Comparison of ENCODE assay signal across 27 cellular contexts in genomic region chr13:91054902-91055301, GRCh38.
DNase-seq lines count a peak whose midpoint lies in the region; ATAC-seq, FAIRE-seq and TF ChIP-seq lines count a peak whose summit lies in the region.
"Had no signal": no experiment of that assay in that cellular context is flagged by ENCODE, and none has a peak within 500 bp of the region (broad histone marks: within the 10 kb centered on the region; RNA-seq: fewer than 3 reads in every experiment).

No MANE protein-coding gene starts in this region.

- no peaks in the 10 kb centered on the region for H3K4me1 ChIP-seq in K562 (replicated peaks in 1 of 2; ENCODE audit: control insufficient read depth in 2 of 2, insufficient read depth in 2 of 2, low read length in 2 of 2)
- H3K4me1 ChIP-seq: A549, BE2C, BLaER1, Caco-2 had no signal

- POLR2A ChIA-PET in K562 (lab: Yijun Ruan, JAX): no interaction called here

- H3K9me3 ChIP-seq in K562 (replicated peaks; ENCODE audit: control insufficient read depth, insufficient read depth, low read depth, low read length): peaks cover 5% of the 10 kb centered on the region; the same call in 1 of the 2 replicates
- H3K9me3 ChIP-seq: A549, BE2C, BLaER1, Caco-2 had no signal

- intact Hi-C loops in K562 (cut with micrococcal nuclease): no loop called here

- H2AFZ ChIP-seq in K562 (ENCODE audit: low read depth, low read length): no peak overlapping the region

- no peak overlapping the region for H3K4me3 ChIP-seq in K562
- H3K4me3 ChIP-seq: A549; BLaER1; BLaER1 treated with 17β-estradiol and CSF1 and Interleukin-3, amounts not matched to agents 10 nM and 100 nM had no signal

- no peaks in the 10 kb centered on the region for H3K9me1 ChIP-seq in K562 (ENCODE audit: control insufficient read depth, insufficient read depth, low read length)

- DNase-seq in K562 (ENCODE audit: extremely low read depth in 1 of 4, low spot score in 3 of 4) (no peak), H4 (ENCODE audit: low spot score) (no peak)
- DNase-seq: 8988T; ACHN; AML-193; BE2C; C1 segment of cervical spinal cord; Caco-2; Calu3; CD4-positive, alpha-beta memory T cell; CD4-positive, alpha-beta T cell; CD4-positive, CD25-positive, alpha-beta regulatory T cell; CD8-positive, alpha-beta memory T cell; CD8-positive, alpha-beta T cell; COR-L47; DMS 273 treated with DMSO at 0.1 percent for 48 hours; DMS153; DMS53; DMS79; DMS79 treated with DMSO at 0.1 percent for 48 hours; DND-41; EL had no signal

- no peaks in the 10 kb centered on the region for H3K27me3 ChIP-seq in K562 (ENCODE audit: control insufficient read depth in 2 of 2, insufficient read depth in 2 of 2, low read length in 2 of 2)
- H3K27me3 ChIP-seq: BE2C; BLaER1; BLaER1 treated with 17β-estradiol and CSF1 and Interleukin-3, amounts not matched to agents 10 nM and 100 nM had no signal

- FAIRE-seq in K562 (lab: Jason Lieb, UNC): no peak
- FAIRE-seq: A549 had no signal

- WGBS in K562 (ENCODE audit: insufficient coverage, low coverage, missing lambda C conversion rate): 0% methylated on average over 1 of the region's 1 CpG

- no peaks in the 10 kb centered on the region for H4K20me1 ChIP-seq in K562 (replicated peaks; ENCODE audit: control insufficient read depth, insufficient read depth, low read length)
- H4K20me1 ChIP-seq: BLaER1; BLaER1 treated with 17β-estradiol and CSF1 and Interleukin-3, amounts not matched to agents 10 nM and 100 nM had no signal

- no peak for TF ChIP-seq POLR2A in K562 (conservative IDR thresholded peaks at IDR 0.05)

- no TSS peak for BruUV-seq in K562 (replicated peaks; lab: Mats Ljungman, UMichigan)

- in situ Hi-C loops in K562 (cut with MboI): no loop called here

- H3K27ac ChIP-seq in K562 (ENCODE audit: extremely low read depth, low read depth, low read length): no peak overlapping the region
- H3K27ac ChIP-seq: 22Rv1; A549; BLaER1; BLaER1 treated with 17β-estradiol and CSF1 and Interleukin-3, amounts not matched to agents 10 nM and 100 nM; C4-2B had no signal

- H3K9ac ChIP-seq in K562 (ENCODE audit: insufficient read depth in 1 of 2, low read depth in 2 of 2, low read length in 2 of 2): no peak overlapping the region
- H3K9ac ChIP-seq: BLaER1; BLaER1 treated with 17β-estradiol and CSF1 and Interleukin-3, amounts not matched to agents 10 nM and 100 nM had no signal

- no peak for TF ChIP-seq RAD21 in K562 (CRISPR knock-in tag; conservative IDR thresholded peaks at IDR 0.05 in 1 of 2, IDR thresholded peaks at IDR 0.05 in 1 of 2)

- CTCF ChIA-PET in K562 (lab: Yijun Ruan, JAX; ENCODE audit: low intra/inter-chr PET ratio): no interaction called here

- TF ChIP-seq EP300 in K562 (IDR thresholded peaks at IDR 0.05; ENCODE audit: low read length): no peak

- H3K79me2 ChIP-seq in K562 (ENCODE audit: control insufficient read depth, insufficient read depth, low read length): no peaks in the 10 kb centered on the region

- no peak for ATAC-seq in K562
- ATAC-seq: A549; CD8-positive, alpha-beta T cell had no signal

- no peak overlapping the region for H3K4me2 ChIP-seq in K562 (ENCODE audit: insufficient read depth, low read length)
- H3K4me2 ChIP-seq: A549; BLaER1; BLaER1 treated with 17β-estradiol and CSF1 and Interleukin-3, amounts not matched to agents 10 nM and 100 nM had no signal

- no peak for TF ChIP-seq CTCF in K562 (IDR thresholded peaks at IDR 0.05 in 2 of 3, conservative IDR thresholded peaks at IDR 0.05 in 1 of 3; ENCODE audit: insufficient read depth in 2 of 3, low read depth in 1 of 3, low read length in 3 of 3)

- H3K36me3 ChIP-seq in K562 (ENCODE audit: control insufficient read depth, insufficient read depth, low read length): no peaks in the 10 kb centered on the region
- H3K36me3 ChIP-seq: BE2C; BLaER1; BLaER1 treated with 17β-estradiol and CSF1 and Interleukin-3, amounts not matched to agents 10 nM and 100 nM had no signal

TF ChIP-seq in K562, 482 proteins besides CTCF, POLR2A, EP300 and RAD21:
- TF ChIP-seq TFE3 (CRISPR knock-in tag; IDR thresholded peaks at IDR 0.05): peak; percentile 95
- TF ChIP-seq ZNF280B (CRISPR knock-in tag; IDR thresholded peaks at IDR 0.05): 0 out of 2 replicates have a peak, but pooled peaks have one; percentile 32
- no peak for TF ChIP-seq ZNF197 (CRISPR knock-in tag; IDR thresholded peaks at IDR 0.05; ENCODE audit: low read depth)
TF ChIP-seq in K562: peak in this region for 2.
